8 cellular contexts compared by ENCODE assay signal in genomic region chrX:101408530-101408836, GRCh38. TPM values are rescaled to one million over a fixed set of nuclear protein-coding genes. Genes with fewer than 3 reads are reported as not detected.
DNase-seq lines count a peak whose midpoint lies in the region; ATAC-seq lines count a peak whose summit lies in the region.

No MANE protein-coding gene starts in this region.

- no peak overlapping the region for H2BK15ac ChIP-seq in neuronal stem cell (ENCODE audit: low read length)

- no peak overlapping the region for H3K14ac ChIP-seq in neuronal stem cell (ENCODE audit: low read length)

- H3K4me2 ChIP-seq in neuronal stem cell (ENCODE audit: insufficient read depth, low read length, poor library complexity, severe bottlenecking), result peak overlapping the region; percentile 40

- no peak overlapping the region for H3K27ac ChIP-seq in neuronal stem cell (replicated peaks; ENCODE audit: low read length)

- H3K4me1 ChIP-seq in endocrine pancreas (ENCODE audit: control insufficient read depth, insufficient read depth, low read length) (peaks cover 5% of the 10 kb centered on the region), neuronal stem cell (ENCODE audit: control insufficient read depth in 2 of 2, insufficient read depth in 1 of 2, low read depth in 1 of 2, low read length in 2 of 2) (no peaks in the 10 kb centered on the region)

- no peaks in the 10 kb centered on the region for H3K27me3 ChIP-seq in MG63
- no peaks in the 10 kb centered on the region for H3K27me3 ChIP-seq in endocrine pancreas (ENCODE audit: control insufficient read depth, insufficient read depth, low read length)
- H3K27me3 ChIP-seq in neuronal stem cell (ENCODE audit: control insufficient read depth in 3 of 3, insufficient read depth in 3 of 3, low read depth in 1 of 3, low read length in 3 of 3), result no peaks in the 10 kb centered on the region

- no peak overlapping the region for H3K18ac ChIP-seq in neuronal stem cell (ENCODE audit: low read length)

- no peak overlapping the region for H4K8ac ChIP-seq in neuronal stem cell (ENCODE audit: low read depth, low read length)

- H3K4ac ChIP-seq in neuronal stem cell (ENCODE audit: low read length), result no peak overlapping the region

- peaks cover 11% of the 10 kb centered on the region for H3K36me3 ChIP-seq in MG63
- H3K36me3 ChIP-seq in endocrine pancreas (ENCODE audit: control insufficient read depth, insufficient read depth, low read length), result no peaks in the 10 kb centered on the region
- H3K36me3 ChIP-seq in neuronal stem cell (replicated peaks in 1 of 2; ENCODE audit: control insufficient read depth in 2 of 2, insufficient read depth in 2 of 2, low read length in 2 of 2), result peaks cover 11 to 25% of the 10 kb centered on the region in 2 donors

- no peak overlapping the region for H2BK120ac ChIP-seq in neuronal stem cell (ENCODE audit: low read depth, low read length)

- H3K79me1 ChIP-seq in neuronal stem cell (ENCODE audit: low read depth, low read length), result no peaks in the 10 kb centered on the region

- no peak overlapping the region for H2BK12ac ChIP-seq in neuronal stem cell (ENCODE audit: low read length)

- H2AFZ ChIP-seq in neuronal stem cell (ENCODE audit: low read length), result peak overlapping the region; percentile 79

- DNase-seq in MG63 (no peak), neuronal stem cell (ENCODE audit: low spot score) (no peak), NCI-H146 (lab: John Stamatoyannopoulos, UW) (no peak), midbrain (lab: John Stamatoyannopoulos, UW) (no peak)
- DNase-seq in activated CD4-positive, alpha-beta T cell treated with anti-CD3 and anti-CD28 coated beads, Interleukin-2, amount 50 U/mL, for 48 hours, result no peak

- H3K23ac ChIP-seq in neuronal stem cell (ENCODE audit: low read depth, low read length, poor library complexity), result no peak overlapping the region

- H3K4me3 ChIP-seq in MG63, result peak overlapping the region; percentile 66
- peak overlapping the region; percentile 93 for H3K4me3 ChIP-seq in endocrine pancreas (ENCODE audit: control insufficient read depth, insufficient read depth, low read length)
- H3K4me3 ChIP-seq in neuronal stem cell (ENCODE audit: low read length in 2 of 2), result peak overlapping the region; percentile 80 to 91

- ATAC-seq in GM18909 (IDR thresholded peaks at IDR 0.05; ENCODE audit: poor library complexity, unreplicated experiment) (peak; percentile 30), HG03442 (IDR thresholded peaks at IDR 0.05; ENCODE audit: unreplicated experiment) (no peak)

- no peak overlapping the region for H2BK5ac ChIP-seq in neuronal stem cell (ENCODE audit: low read length)

- no peak overlapping the region for H2AK5ac ChIP-seq in neuronal stem cell (ENCODE audit: low read depth, low read length)

- no CpG with 5 or more reads among the region's 8 CpGs for whole genome bisulfite sequencing in neuronal stem cell (ENCODE audit: extremely low coverage in 2 of 2, insufficient read length in 2 of 2, insufficient replicate concordance in 1 of 2), 2 donors

- H3K9ac ChIP-seq in endocrine pancreas (ENCODE audit: control insufficient read depth, insufficient read depth, low read length) (peak overlapping the region; percentile 72), neuronal stem cell (ENCODE audit: low read depth, low read length, poor library complexity) (no peak overlapping the region)

- no peak overlapping the region for H4K91ac ChIP-seq in neuronal stem cell (ENCODE audit: low read depth, low read length, poor library complexity)

- H3K9me3 ChIP-seq in MG63, result no peaks in the 10 kb centered on the region
- H3K9me3 ChIP-seq in endocrine pancreas (ENCODE audit: control insufficient read depth, low read length), result no peaks in the 10 kb centered on the region
- H3K9me3 ChIP-seq in neuronal stem cell (replicated peaks in 1 of 2; ENCODE audit: control insufficient read depth in 2 of 2, insufficient read depth in 1 of 2, low read depth in 1 of 2, low read length in 2 of 2), result no peaks in the 10 kb centered on the region

RNA-seq across cellular contexts. Expression of gene HNRNPH2, which starts 0.5 kb away (rescaled TPM):
- total RNA-seq in MG63 (2014; rRNA removed; shearing (Covaris generic); ENCODE audit: low replicate concordance), result 25.9 and 40.6 TPM in 2 replicates
- polyA plus RNA-seq in neuronal stem cell (2013, experiment 1 of 2), result 50.6 TPM
- 49.0 TPM for polyA plus RNA-seq in neuronal stem cell (2013, experiment 2 of 2)

RNA-seq across cellular contexts. Expression of gene GLA, which starts 0.8 kb away (rescaled TPM):
- 30.1 and 34.8 TPM in 2 replicates for total RNA-seq in MG63 (2014; rRNA removed; shearing (Covaris generic); ENCODE audit: low replicate concordance)
- 36.2 TPM for polyA plus RNA-seq in neuronal stem cell (2013, experiment 1 of 2)
- 34.3 TPM for polyA plus RNA-seq in neuronal stem cell (2013, experiment 2 of 2)

RNA-seq across cellular contexts. Expression of gene RPL36A, which starts 17.7 kb away (rescaled TPM):
- 879 and 3,439 TPM in 2 replicates for total RNA-seq in MG63 (2014; rRNA removed; shearing (Covaris generic); ENCODE audit: low replicate concordance)
- polyA plus RNA-seq in neuronal stem cell (2013, experiment 1 of 2), result 6,169 TPM
- 5,932 TPM for polyA plus RNA-seq in neuronal stem cell (2013, experiment 2 of 2)

RNA-seq across cellular contexts. Expression of gene BTK, which starts 22.5 kb away (rescaled TPM):
- total RNA-seq in MG63 (2014; rRNA removed; shearing (Covaris generic); ENCODE audit: low replicate concordance), result 0.59 TPM in 1 of 2 replicates, not detected in the other
- polyA plus RNA-seq in neuronal stem cell (2013, experiment 1 of 2), result 0.01 TPM
- polyA plus RNA-seq in neuronal stem cell (2013, experiment 2 of 2), result not detected

RNA-seq across cellular contexts. Expression of gene TIMM8A, which starts 59.9 kb away (rescaled TPM):
- total RNA-seq in MG63 (2014; rRNA removed; shearing (Covaris generic); ENCODE audit: low replicate concordance), result 9.6 and 26.6 TPM in 2 replicates
- polyA plus RNA-seq in neuronal stem cell (2013, experiment 1 of 2), result 9.3 TPM
- polyA plus RNA-seq in neuronal stem cell (2013, experiment 2 of 2), result 9.1 TPM
